2 cellular contexts compared by ENCODE assay signal in the genomic region with DNA sequence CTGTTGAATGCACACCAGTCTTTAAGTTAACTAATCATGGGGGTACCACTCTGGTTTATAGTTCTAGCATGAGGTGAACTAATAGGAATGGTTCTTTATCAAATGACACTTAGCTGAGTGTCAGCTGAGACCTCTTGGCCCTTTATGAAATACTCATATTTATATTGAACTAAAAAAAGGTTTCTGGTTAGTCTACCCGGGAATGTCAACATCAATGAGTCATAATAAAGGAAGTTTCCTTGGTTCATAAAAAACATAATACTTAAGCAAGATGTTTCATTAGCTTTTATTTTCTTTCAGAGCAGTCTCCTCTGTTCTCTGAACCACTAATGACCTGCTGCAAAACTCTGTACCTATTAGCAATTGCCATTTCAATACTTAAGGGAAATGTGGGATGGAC.
A peak's percentile ranks its signal among the peaks of the same experiment; 100 is the strongest.
TF ChIP-seq lines count a peak whose summit lies in the region.

No MANE protein-coding gene starts in this region.

TF ChIP-seq in liver, 16 proteins besides CTCF, POLR2A, EP300 and RAD21:
- peak; percentile 36 to 40 for TF ChIP-seq JUND (IDR thresholded peaks at IDR 0.05)
- TF ChIP-seq, protein P1, sequence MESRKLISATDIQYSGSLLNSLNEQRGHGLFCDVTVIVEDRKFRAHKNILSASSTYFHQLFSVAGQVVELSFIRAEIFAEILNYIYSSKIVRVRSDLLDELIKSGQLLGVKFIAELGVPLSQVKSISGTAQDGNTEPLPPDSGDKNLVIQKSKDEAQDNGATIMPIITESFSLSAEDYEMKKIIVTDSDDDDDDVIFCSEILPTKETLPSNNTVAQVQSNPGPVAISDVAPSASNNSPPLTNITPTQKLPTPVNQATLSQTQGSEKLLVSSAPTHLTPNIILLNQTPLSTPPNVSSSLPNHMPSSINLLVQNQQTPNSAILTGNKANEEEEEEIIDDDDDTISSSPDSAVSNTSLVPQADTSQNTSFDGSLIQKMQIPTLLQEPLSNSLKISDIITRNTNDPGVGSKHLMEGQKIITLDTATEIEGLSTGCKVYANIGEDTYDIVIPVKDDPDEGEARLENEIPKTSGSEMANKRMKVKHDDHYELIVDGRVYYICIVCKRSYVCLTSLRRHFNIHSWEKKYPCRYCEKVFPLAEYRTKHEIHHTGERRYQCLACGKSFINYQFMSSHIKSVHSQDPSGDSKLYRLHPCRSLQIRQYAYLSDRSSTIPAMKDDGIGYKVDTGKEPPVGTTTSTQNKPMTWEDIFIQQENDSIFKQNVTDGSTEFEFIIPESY (IDR thresholded peaks at IDR 0.05): no peak
TF ChIP-seq in liver: peak in this region for 1.

TF ChIP-seq in HepG2, 621 proteins besides CTCF, POLR2A, EP300 and RAD21:
- TF ChIP-seq, protein P2, sequence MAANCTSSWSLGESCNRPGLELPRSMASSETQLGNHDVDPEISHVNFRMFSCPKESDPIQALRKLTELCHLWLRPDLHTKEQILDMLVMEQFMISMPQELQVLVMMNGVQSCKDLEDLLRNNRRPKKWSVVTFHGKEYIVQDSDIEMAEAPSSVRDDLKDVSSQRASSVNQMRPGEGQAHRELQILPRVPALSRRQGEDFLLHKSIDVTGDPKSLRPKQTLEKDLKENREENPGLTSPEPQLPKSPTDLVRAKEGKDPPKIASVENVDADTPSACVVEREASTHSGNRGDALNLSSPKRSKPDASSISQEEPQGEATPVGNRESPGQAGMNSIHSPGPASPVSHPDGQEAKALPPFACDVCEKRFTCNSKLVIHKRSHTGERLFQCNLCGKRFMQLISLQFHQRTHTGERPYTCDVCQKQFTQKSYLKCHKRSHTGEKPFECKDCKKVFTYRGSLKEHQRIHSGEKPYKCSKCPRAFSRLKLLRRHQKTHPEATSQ (CRISPR knock-in tag; IDR thresholded peaks at IDR 0.05; ENCODE audit: borderline replicate concordance): no peak
- TF ChIP-seq ZBTB21 (CRISPR knock-in tag; IDR thresholded peaks at IDR 0.05) (no peak), ZNF12 (CRISPR knock-in tag; IDR thresholded peaks at IDR 0.05) (no peak), GTF2F1 (IDR thresholded peaks at IDR 0.05; ENCODE audit: low read length) (no peak), ZC3H13 (CRISPR knock-in tag; IDR thresholded peaks at IDR 0.05) (no peak)
- TF ChIP-seq, protein P3, sequence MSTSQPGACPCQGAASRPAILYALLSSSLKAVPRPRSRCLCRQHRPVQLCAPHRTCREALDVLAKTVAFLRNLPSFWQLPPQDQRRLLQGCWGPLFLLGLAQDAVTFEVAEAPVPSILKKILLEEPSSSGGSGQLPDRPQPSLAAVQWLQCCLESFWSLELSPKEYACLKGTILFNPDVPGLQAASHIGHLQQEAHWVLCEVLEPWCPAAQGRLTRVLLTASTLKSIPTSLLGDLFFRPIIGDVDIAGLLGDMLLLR (CRISPR knock-in tag; IDR thresholded peaks at IDR 0.05): no peak
